In the genomic region with DNA sequence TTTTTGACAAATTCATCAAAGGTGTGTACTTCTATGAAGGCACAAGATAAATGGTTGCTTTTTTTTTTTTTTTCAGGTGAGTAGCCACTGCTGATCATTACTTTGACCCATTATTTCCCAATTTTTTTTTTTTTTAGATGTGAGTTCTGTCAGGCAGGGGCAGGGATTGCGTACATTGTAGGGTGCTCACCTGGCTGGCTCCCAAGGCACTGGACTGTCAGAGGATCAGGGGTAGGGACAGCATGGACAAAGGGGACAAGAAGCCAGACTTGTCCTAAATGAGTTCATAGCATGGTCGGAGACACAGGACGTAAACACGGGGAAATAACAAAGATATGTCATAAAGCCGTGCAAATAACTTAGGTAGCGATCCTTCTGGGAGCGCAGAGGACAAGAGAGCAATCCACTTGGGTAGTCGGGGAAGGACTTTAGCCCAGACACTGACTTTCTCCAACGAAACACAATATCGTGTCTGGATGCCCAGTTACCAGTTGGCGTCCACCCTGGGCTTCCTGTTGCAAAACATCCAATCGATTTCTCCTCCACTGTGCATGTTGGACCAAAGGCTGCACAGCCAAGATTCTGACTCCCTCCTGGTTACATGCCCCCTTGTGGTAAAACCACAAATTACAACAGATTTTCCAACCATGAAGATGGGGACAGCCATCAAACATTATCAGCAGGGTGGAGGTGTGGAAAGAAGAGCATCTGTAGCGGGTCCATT, we compare ENCODE assay signal across 8 cellular contexts. TPM values are rescaled to one million over a fixed set of nuclear protein-coding genes. Genes with fewer than 3 reads are reported as not detected.
DNase-seq lines count a peak whose midpoint lies in the region; ATAC-seq and TF ChIP-seq lines count a peak whose summit lies in the region.

No MANE protein-coding gene starts in this region.

- H3K36me3 ChIP-seq in Peyer's patch = no peaks in the 10 kb centered on the region
- H3K36me3 ChIP-seq in testis (ENCODE audit: low read depth, missing control alignments) = no peaks in the 10 kb centered on the region

- intact Hi-C loops in CD4-positive, alpha-beta T cell (cut with DNase I, micrococcal nuclease) = no loop called here
- intact Hi-C loops in testis (cut with DNase I; ENCODE audit: low total_unique reads) = no loop called here

- H3K4me3 ChIP-seq in Peyer's patch (no peak overlapping the region), testis (no peak overlapping the region)

- H3K4me1 ChIP-seq in Peyer's patch (peaks cover 0 to 9% (median 0%) of the 10 kb centered on the region in 4 donors), testis (no peaks in the 10 kb centered on the region)

- H3K27ac ChIP-seq in CD4-positive, alpha-beta T cell (ENCODE audit: low read depth, low read length) = no peak overlapping the region
- H3K27ac ChIP-seq in Peyer's patch = no peak overlapping the region
- H3K27ac ChIP-seq in testis = no peak overlapping the region

- H3K4me3 Mint-ChIP-seq in CD4-positive, alpha-beta T cell = no peak overlapping the region
- H3K4me3 Mint-ChIP-seq in activated T-cell treated with anti-CD3 and anti-CD28 coated beads, Interleukin-2, amount 50 U/mL, for 4 hours = no peak overlapping the region

- 67 to 71% methylated on average over 13 of the region's 13 CpGs for WGBS in testis, 2 donors

- H3K27me3 Mint-ChIP-seq in CD4-positive, alpha-beta T cell = no peaks in the 10 kb centered on the region
- no peaks in the 10 kb centered on the region for H3K27me3 Mint-ChIP-seq in activated T-cell treated with anti-CD3 and anti-CD28 coated beads, Interleukin-2, amount 50 U/mL, for 4 hours (ENCODE audit: low read depth)

- ATAC-seq in CD4-positive, alpha-beta T cell (ENCODE audit: poor library complexity) = no peak
- ATAC-seq in GM21390 (IDR thresholded peaks at IDR 0.05; ENCODE audit: unreplicated experiment) = no peak
- no peak for ATAC-seq in activated T-cell treated with anti-CD3 and anti-CD28 coated beads, Interleukin-2, amount 50 U/mL, for 4 hours

- H3K4me1 Mint-ChIP-seq in CD4-positive, alpha-beta T cell (ENCODE audit: low read depth) = peaks cover 31% of the 10 kb centered on the region
- peaks cover 8% of the 10 kb centered on the region for H3K4me1 Mint-ChIP-seq in activated T-cell treated with anti-CD3 and anti-CD28 coated beads, Interleukin-2, amount 50 U/mL, for 4 hours (ENCODE audit: low read depth)

- TF ChIP-seq CTCF in CD4-positive, alpha-beta T cell (IDR thresholded peaks at IDR 0.05) = peak; percentile 43
- TF ChIP-seq CTCF in GM20000 (IDR thresholded peaks at IDR 0.05; ENCODE audit: extremely low read depth, missing control alignments) = peak; percentile 39
- TF ChIP-seq CTCF in Peyer's patch (IDR thresholded peaks at IDR 0.05) = peak in 5 of 6 experiments; percentile 30 to 47 (median 46)
- TF ChIP-seq CTCF in testis (IDR thresholded peaks at IDR 0.05) = peak; percentile 18 to 60 (median 41)

- POLR2A ChIA-PET in CD4-positive, alpha-beta T cell (lab: Charles Lee) = no interaction called here

- H3K36me3 Mint-ChIP-seq in CD4-positive, alpha-beta T cell (ENCODE audit: low read depth) = no peaks in the 10 kb centered on the region
- peaks cover 2% of the 10 kb centered on the region for H3K36me3 Mint-ChIP-seq in activated T-cell treated with anti-CD3 and anti-CD28 coated beads, Interleukin-2, amount 50 U/mL, for 4 hours (ENCODE audit: insufficient read depth)

- TF ChIP-seq POLR2A in Peyer's patch (IDR thresholded peaks at IDR 0.05) = no peak
- no peak for TF ChIP-seq POLR2A in testis (IDR thresholded peaks at IDR 0.05)

- H3K27me3 ChIP-seq in CD4-positive, alpha-beta T cell (ENCODE audit: control insufficient read depth, insufficient read depth, low read length) = no peaks in the 10 kb centered on the region
- H3K27me3 ChIP-seq in Peyer's patch (no peaks in the 10 kb centered on the region), testis (no peaks in the 10 kb centered on the region)

- CTCF ChIA-PET in CD4-positive, alpha-beta T cell (lab: Charles Lee) = interaction anchor here (1.4 kb wide), 1 partner anchor 126 kb away, joined by 3 read pairs; no protein-coding TSS in a partner anchor

- no peaks in the 10 kb centered on the region for H3K9me3 ChIP-seq in CD4-positive, alpha-beta T cell (ENCODE audit: control insufficient read depth, low read length)
- H3K9me3 ChIP-seq in Peyer's patch (no peaks in the 10 kb centered on the region), testis (no peaks in the 10 kb centered on the region)

- no peak for DNase-seq in CD4-positive, alpha-beta T cell
- DNase-seq in GM20000 (ENCODE audit: low spot score) (peak; percentile 50), Peyer's patch (no peak), foreskin melanocyte (peak; percentile 28), testis (peak; percentile 28), NCI-H2107 (lab: John Stamatoyannopoulos, UW) (no peak)
- no peak for DNase-seq in activated T-cell treated with anti-CD3 and anti-CD28 coated beads, Interleukin-2, amount 50 U/mL, for 4 hours

- no peaks in the 10 kb centered on the region for H3K9me3 Mint-ChIP-seq in CD4-positive, alpha-beta T cell
- H3K9me3 Mint-ChIP-seq in activated T-cell treated with anti-CD3 and anti-CD28 coated beads, Interleukin-2, amount 50 U/mL, for 4 hours = no peaks in the 10 kb centered on the region

- no peak overlapping the region for H3K27ac Mint-ChIP-seq in CD4-positive, alpha-beta T cell

RNA-seq across cellular contexts. Expression of a gene that starts 27.5 kb away (rescaled TPM):
- total RNA-seq in CD4-positive, alpha-beta T cell = 1 to 10 TPM; 3.3 to 3.4 TPM
- total RNA-seq in Peyer's patch (10 to 100 TPM in 2 of 4 donors, 1 to 10 TPM in 2; 2.7 to 25.6 (median 13.0) TPM), testis (10 to 100 TPM; 19.0 to 20.1 TPM)
- 40.5 TPM for polyA plus RNA-seq in testis (ENCODE audit: insufficient read depth, low read depth, low replicate concordance)
- total RNA-seq in activated T-cell treated with anti-CD3 and anti-CD28 coated beads, Interleukin-2, amount 50 U/mL, for 4 hours = 1 to 10 TPM; 3.3 to 5.2 (median 4.0) TPM

Comparison
In these comparisons a context has a peak if more than half of its experiments do, and no peak if none do; other contexts are left out.
1. DNase-seq: peak in GM20000 (single experiment), foreskin melanocyte (single experiment) and testis (single experiment); none in CD4-positive, alpha-beta T cell (0 of 10), Peyer's patch (0 of 3), NCI-H2107 (single experiment) and activated T-cell treated with anti-CD3 and anti-CD28 coated beads, Interleukin-2, amount 50 U/mL, for 4 hours (single experiment).
2. Peak in every context shown above with its lines, with median percentiles within 50 percentile points of each other: CTCF ChIP-seq.